8 cellular contexts compared by ENCODE assay signal in genomic region chrY:7344661-7345060, GRCh38.
A peak's percentile ranks its signal among the peaks of the same experiment; 100 is the strongest.
DNase-seq lines count a peak whose midpoint lies in the region; ATAC-seq, FAIRE-seq and TF ChIP-seq lines count a peak whose summit lies in the region.

No MANE protein-coding gene starts in this region.

- intact Hi-C loops in dorsolateral prefrontal cortex (cut with DNase I): no loop called here

- H3K27me3 Mint-ChIP-seq in effector memory CD8-positive, alpha-beta T cell: no peaks in the 10 kb centered on the region

- peak; percentile 61 for ATAC-seq in effector memory CD8-positive, alpha-beta T cell (replicated peaks)
- no peak for ATAC-seq in HG02571 (IDR thresholded peaks at IDR 0.05; ENCODE audit: unreplicated experiment)

- peak in 12 of 56 donors; percentile 24 to 68 (median 56) for TF ChIP-seq CTCF in dorsolateral prefrontal cortex (IDR thresholded peaks at IDR 0.05 in 54 of 56, conservative IDR thresholded peaks at IDR 0.05 in 2 of 56; ENCODE audit: low read depth in 1 of 56, partially characterized antibody in 56 of 56)

- FAIRE-seq in GM12891 (lab: Jason Lieb, UNC): peak; percentile 64

- no peak overlapping the region for H3K4me3 ChIP-seq in dorsolateral prefrontal cortex

- no peak for TF ChIP-seq POLR2A in GM12891 (IDR thresholded peaks at IDR 0.05; ENCODE audit: low read depth, low read length)

- H3K27me3 ChIP-seq in dorsolateral prefrontal cortex: no peaks in the 10 kb centered on the region

- no peaks in the 10 kb centered on the region for H3K9me3 Mint-ChIP-seq in effector memory CD8-positive, alpha-beta T cell

- H3K4me3 Mint-ChIP-seq in effector memory CD8-positive, alpha-beta T cell: no peak overlapping the region

- H3K36me3 Mint-ChIP-seq in effector memory CD8-positive, alpha-beta T cell (ENCODE audit: insufficient read depth): peaks cover 31% of the 10 kb centered on the region

- peak overlapping the region in 1 of 2 donors; percentile 63 for H3K27ac Mint-ChIP-seq in effector memory CD8-positive, alpha-beta T cell

- H3K27ac ChIP-seq in dorsolateral prefrontal cortex: no peak overlapping the region

- DNase-seq in GM12891 (ENCODE audit: insufficient read length, low spot score) (peak; percentile 8), NCI-H460 (ENCODE audit: extremely low read depth, low read depth) (peak; percentile 58), dorsolateral prefrontal cortex (no peak), HuH-7.5 (ENCODE audit: low spot score) (no peak), NCI-H1105 treated with DMSO at 0.1 percent for 48 hours (lab: John Stamatoyannopoulos, UW) (no peak)
- peak; percentile 27 to 52 (median 42) for DNase-seq in effector memory CD8-positive, alpha-beta T cell
- DNase-seq in stimulated activated CD4-positive, alpha-beta T cell treated with anti-CD3 and anti-CD28 coated beads, Interleukin-2, amount 100 ng/mL, for 24 hours: peak; percentile 61 to 65

- peaks cover 7 to 31% of the 10 kb centered on the region in 2 donors for H3K4me1 Mint-ChIP-seq in effector memory CD8-positive, alpha-beta T cell (ENCODE audit: low read depth in 2 of 2)

TF ChIP-seq in GM12891, 5 proteins besides CTCF, POLR2A, EP300 and RAD21:
- no peak for TF ChIP-seq POLR2AphosphoS5 (IDR thresholded peaks at IDR 0.05; ENCODE audit: low read depth, low read length)
- TF ChIP-seq PAX5 (IDR thresholded peaks at IDR 0.05; ENCODE audit: insufficient read depth, low read length, severe bottlenecking): no peak
- TF ChIP-seq SPI1 (IDR thresholded peaks at IDR 0.05; ENCODE audit: low read depth, low read length): no peak
- no peak for TF ChIP-seq POU2F2 (IDR thresholded peaks at IDR 0.05; ENCODE audit: low read depth, low read length)
- TF ChIP-seq TAF1 (IDR thresholded peaks at IDR 0.05; ENCODE audit: low read depth, low read length): no peak

Comparison
In these comparisons a context has a peak if more than half of its experiments do, and no peak if none do; other contexts are left out.
1. DNase-seq: peak in GM12891 (single experiment), NCI-H460 (single experiment), effector memory CD8-positive, alpha-beta T cell (3 of 3) and stimulated activated CD4-positive, alpha-beta T cell treated with anti-CD3 and anti-CD28 coated beads, Interleukin-2, amount 100 ng/mL, for 24 hours (2 of 2); none in dorsolateral prefrontal cortex (0 of 10), HuH-7.5 (single experiment) and NCI-H1105 treated with DMSO at 0.1 percent for 48 hours (single experiment).